8 cellular contexts compared by ENCODE assay signal in the genomic region with DNA sequence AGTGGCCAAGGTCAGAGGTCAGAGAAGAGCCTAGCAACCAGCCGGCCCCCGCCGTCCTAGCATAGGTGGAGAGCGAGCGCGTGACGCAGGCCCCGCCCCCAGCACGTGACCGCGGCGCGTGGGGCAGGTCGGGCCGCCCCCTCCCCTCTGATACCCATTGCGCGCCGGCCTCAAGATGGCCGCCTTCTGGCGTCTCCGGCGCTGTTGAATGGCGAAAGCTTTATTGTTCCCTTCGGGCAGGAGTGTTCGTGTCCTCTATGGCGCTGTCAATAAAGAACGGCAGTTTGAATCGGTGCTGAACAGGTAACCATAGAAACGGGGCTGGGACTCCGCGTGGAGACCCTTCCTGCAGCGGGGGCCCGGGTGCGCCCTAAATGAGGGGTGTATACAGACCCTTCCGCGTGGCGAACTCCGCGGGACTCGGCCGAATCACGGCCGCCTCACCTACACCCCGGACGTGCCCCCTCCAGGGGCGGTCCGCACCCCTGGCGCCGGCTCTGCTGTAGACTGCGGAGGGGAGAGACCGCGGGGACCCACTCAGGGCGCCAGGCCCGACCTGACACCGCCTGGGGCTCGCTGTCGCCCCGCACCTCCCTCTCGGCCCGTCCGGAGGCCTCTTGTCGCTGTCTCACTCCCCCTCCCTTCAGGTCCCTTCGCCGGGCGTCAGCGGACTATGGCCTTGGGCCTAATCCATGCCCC. TPM values are rescaled to one million over a fixed set of nuclear protein-coding genes. Genes with fewer than 3 reads are reported as not detected.
DNase-seq lines count a peak whose midpoint lies in the region; ATAC-seq, FAIRE-seq and TF ChIP-seq lines count a peak whose summit lies in the region.

A gene with protein sequence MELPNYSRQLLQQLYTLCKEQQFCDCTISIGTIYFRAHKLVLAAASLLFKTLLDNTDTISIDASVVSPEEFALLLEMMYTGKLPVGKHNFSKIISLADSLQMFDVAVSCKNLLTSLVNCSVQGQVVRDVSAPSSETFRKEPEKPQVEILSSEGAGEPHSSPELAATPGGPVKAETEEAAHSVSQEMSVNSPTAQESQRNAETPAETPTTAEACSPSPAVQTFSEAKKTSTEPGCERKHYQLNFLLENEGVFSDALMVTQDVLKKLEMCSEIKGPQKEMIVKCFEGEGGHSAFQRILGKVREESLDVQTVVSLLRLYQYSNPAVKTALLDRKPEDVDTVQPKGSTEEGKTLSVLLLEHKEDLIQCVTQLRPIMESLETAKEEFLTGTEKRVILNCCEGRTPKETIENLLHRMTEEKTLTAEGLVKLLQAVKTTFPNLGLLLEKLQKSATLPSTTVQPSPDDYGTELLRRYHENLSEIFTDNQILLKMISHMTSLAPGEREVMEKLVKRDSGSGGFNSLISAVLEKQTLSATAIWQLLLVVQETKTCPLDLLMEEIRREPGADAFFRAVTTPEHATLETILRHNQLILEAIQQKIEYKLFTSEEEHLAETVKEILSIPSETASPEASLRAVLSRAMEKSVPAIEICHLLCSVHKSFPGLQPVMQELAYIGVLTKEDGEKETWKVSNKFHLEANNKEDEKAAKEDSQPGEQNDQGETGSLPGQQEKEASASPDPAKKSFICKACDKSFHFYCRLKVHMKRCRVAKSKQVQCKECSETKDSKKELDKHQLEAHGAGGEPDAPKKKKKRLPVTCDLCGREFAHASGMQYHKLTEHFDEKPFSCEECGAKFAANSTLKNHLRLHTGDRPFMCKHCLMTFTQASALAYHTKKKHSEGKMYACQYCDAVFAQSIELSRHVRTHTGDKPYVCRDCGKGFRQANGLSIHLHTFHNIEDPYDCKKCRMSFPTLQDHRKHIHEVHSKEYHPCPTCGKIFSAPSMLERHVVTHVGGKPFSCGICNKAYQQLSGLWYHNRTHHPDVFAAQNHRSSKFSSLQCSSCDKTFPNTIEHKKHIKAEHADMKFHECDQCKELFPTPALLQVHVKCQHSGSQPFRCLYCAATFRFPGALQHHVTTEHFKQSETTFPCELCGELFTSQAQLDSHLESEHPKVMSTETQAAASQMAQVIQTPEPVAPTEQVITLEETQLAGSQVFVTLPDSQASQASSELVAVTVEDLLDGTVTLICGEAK (plus strand): TSS at position 150 of the 699 bp plus-strand sequence. CDS start 38,098 bp downstream, outside the sequence.

- DNase-seq in NCI-H187 (lab: John Stamatoyannopoulos, UW) (peak; percentile 85 to 92), ascending aorta (ENCODE audit: low spot score in 2 of 2) (peak; percentile 84 to 98), right cardiac atrium (peak; percentile 99 to 100 (median 99)), pulmonary artery endothelial cell (ENCODE audit: low read depth, low spot score) (peak; percentile 96), urothelium cell line (ENCODE audit: low spot score) (peak; percentile 96)

- no peaks in the 10 kb centered on the region for H3K9me3 ChIP-seq in ascending aorta
- no peaks in the 10 kb centered on the region for H3K9me3 ChIP-seq in right cardiac atrium (ENCODE audit: control insufficient read depth, low read length)

- peak within 1 kb of the TSS; percentile 96 to 98 for H3K27ac ChIP-seq in ascending aorta
- peak within 1 kb of the TSS; percentile 97 for H3K27ac ChIP-seq in right cardiac atrium (ENCODE audit: low read length)

- H3K4me3 ChIP-seq in ascending aorta (peak within 1 kb of the TSS; percentile 98 to 99), right cardiac atrium (ENCODE audit: low read length) (peak within 1 kb of the TSS; percentile 94)

- H3K36me3 ChIP-seq in ascending aorta = no peaks in the 10 kb centered on the region

- H3K27me3 ChIP-seq in ascending aorta (no peaks in the 10 kb centered on the region), right cardiac atrium (ENCODE audit: control insufficient read depth, insufficient read depth) (no peaks in the 10 kb centered on the region)

- WGBS in right cardiac atrium = under 1% methylated on average over 66 of the region's 66 CpGs

- H3K4me1 ChIP-seq in ascending aorta (peaks cover 4 to 17% of the 10 kb centered on the region in 2 donors), right cardiac atrium (ENCODE audit: control insufficient read depth, insufficient read depth, low read length) (peaks cover 2% of the 10 kb centered on the region)

- FAIRE-seq in urothelium cell line (lab: Jason Lieb, UNC) = no peak

- no peak for TF ChIP-seq CTCF in ascending aorta (IDR thresholded peaks at IDR 0.05)

- ATAC-seq in GM18498 (IDR thresholded peaks at IDR 0.05; ENCODE audit: unreplicated experiment) (peak; percentile 83), HG02938 (IDR thresholded peaks at IDR 0.05; ENCODE audit: unreplicated experiment) (peak; percentile 77), right cardiac atrium (peak; percentile 99)

- intact Hi-C loops in T-helper 2 cell treated with Interferon-gamma antibody and Interleukin-4, amounts not matched to agents 100 ng/mL and 5 ng/mL, for 36 hours (cut with micrococcal nuclease) = loop anchor here (5.0 to 10.0 kb wide), 2 partner anchors 670 to 1293 kb away; a partner anchor contains a TSS
- intact Hi-C loops in ascending aorta (cut with DNase I) (loop anchor here (2.0 to 10.0 kb wide), 3 partner anchors 59 to 1667 kb away; a partner anchor contains a TSS), right cardiac atrium (cut with DNase I) (no loop called here)

RNA-seq across cellular contexts. Expression of the gene that starts here (rescaled TPM):
- 18.3 and 18.9 TPM in 2 replicates for total RNA-seq in T-helper 2 cell treated with Interferon-gamma antibody and Interleukin-4, amounts not matched to agents 100 ng/mL and 5 ng/mL, for 36 hours
- 13.0 TPM for total RNA-seq in ascending aorta
- total RNA-seq in right cardiac atrium = 10 to 100 TPM; 10.7 to 17.7 (median 14.9) TPM
- 5.3 TPM for polyA plus RNA-seq in right cardiac atrium
- 8.7 and 17.2 TPM in 2 replicates for total RNA-seq in pulmonary artery endothelial cell

Comparison
In these comparisons a context has a peak if more than half of its experiments do, and no peak if none do; other contexts are left out.
1. Peak in every context shown above with its lines: DNase-seq, ATAC-seq, H3K4me3 ChIP-seq and H3K27ac ChIP-seq.
2. intact Hi-C loops: an anchor here in T-helper 2 cell treated with Interferon-gamma antibody and Interleukin-4, amounts not matched to agents 100 ng/mL and 5 ng/mL, for 36 hours (5.0 to 10.0 kb wide) and ascending aorta (2.0 to 10.0 kb wide); none called in right cardiac atrium.